1 cellular context compared by ENCODE assay signal in the genomic region with DNA sequence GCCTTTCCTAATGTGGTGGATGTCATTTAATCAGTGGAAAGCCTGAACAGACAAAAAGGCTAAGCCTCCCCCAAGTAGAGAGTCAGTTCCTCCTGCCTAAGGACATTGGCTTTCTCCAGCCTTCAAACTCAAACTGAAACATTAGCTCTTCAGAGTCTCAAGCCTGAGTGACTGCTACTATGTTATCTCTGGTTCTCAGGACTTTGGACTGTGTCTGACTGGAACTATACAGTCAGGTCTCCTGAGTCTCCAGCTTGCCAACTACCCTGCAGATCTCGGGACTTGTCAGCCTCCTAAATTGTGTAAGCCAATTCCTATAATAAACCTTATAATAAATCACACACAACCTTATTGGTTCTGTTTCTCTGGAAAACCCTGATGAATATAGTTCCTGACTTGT.
TF ChIP-seq lines count a peak whose summit lies in the region.

No MANE protein-coding gene starts in this region.

TF ChIP-seq in IMR-90, 13 proteins besides CTCF, POLR2A, EP300 and RAD21 (continued from another document):
- TF ChIP-seq, protein P1, sequence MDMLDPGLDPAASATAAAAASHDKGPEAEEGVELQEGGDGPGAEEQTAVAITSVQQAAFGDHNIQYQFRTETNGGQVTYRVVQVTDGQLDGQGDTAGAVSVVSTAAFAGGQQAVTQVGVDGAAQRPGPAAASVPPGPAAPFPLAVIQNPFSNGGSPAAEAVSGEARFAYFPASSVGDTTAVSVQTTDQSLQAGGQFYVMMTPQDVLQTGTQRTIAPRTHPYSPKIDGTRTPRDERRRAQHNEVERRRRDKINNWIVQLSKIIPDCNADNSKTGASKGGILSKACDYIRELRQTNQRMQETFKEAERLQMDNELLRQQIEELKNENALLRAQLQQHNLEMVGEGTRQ (IDR thresholded peaks at IDR 0.05; ENCODE audit: low read depth, low read length) = no peak
